10 cellular contexts compared by ENCODE assay signal in genomic region chr6:129498556-129498940, GRCh38.
DNase-seq lines count a peak whose midpoint lies in the region; ATAC-seq, FAIRE-seq and TF ChIP-seq lines count a peak whose summit lies in the region.
"Had no signal": no experiment of that assay in that cellular context is flagged by ENCODE, and none has a peak within 500 bp of the region (broad histone marks: within the 10 kb centered on the region; RNA-seq: fewer than 3 reads in every experiment).

No MANE protein-coding gene starts in this region.

- H3K9me3 ChIP-seq in RWPE2 (ENCODE audit: severe bottlenecking) = no peaks in the 10 kb centered on the region
- no peaks in the 10 kb centered on the region for H3K9me3 ChIP-seq in endothelial cell of umbilical vein (replicated peaks; ENCODE audit: control insufficient read depth, insufficient read depth, low read length)
- no peaks in the 10 kb centered on the region for H3K9me3 ChIP-seq in right lobe of liver
- H3K9me3 ChIP-seq in Peyer's patch = no peaks in the 10 kb centered on the region
- H3K9me3 ChIP-seq: ovary had no signal

- no TSS peak for BruUV-seq in endothelial cell of umbilical vein (replicated peaks; lab: Mats Ljungman, UMichigan)

- TF ChIP-seq POLR2A in endothelial cell of umbilical vein (IDR thresholded peaks at IDR 0.05; ENCODE audit: low read depth, low read length) (no peak), right lobe of liver (IDR thresholded peaks at IDR 0.05) (no peak), Peyer's patch (IDR thresholded peaks at IDR 0.05) (no peak)

- POLR2A ChIA-PET in endothelial cell of umbilical vein (lab: Charles Lee) = no interaction called here

- H3K4me1 ChIP-seq in RWPE2 (ENCODE audit: insufficient read depth, poor library complexity, severe bottlenecking) (peaks cover 64% of the 10 kb centered on the region), endothelial cell of umbilical vein (ENCODE audit: control insufficient read depth, extremely low read depth, insufficient read depth, low read length) (peaks cover 40% of the 10 kb centered on the region), right lobe of liver (no peaks in the 10 kb centered on the region), Peyer's patch (no peaks in the 10 kb centered on the region)

- H3K27me3 ChIP-seq in RWPE2 (ENCODE audit: insufficient read depth, poor library complexity, severe bottlenecking) (no peaks in the 10 kb centered on the region), endothelial cell of umbilical vein (ENCODE audit: control insufficient read depth in 2 of 2, insufficient read depth in 2 of 2, low read length in 2 of 2) (no peaks in the 10 kb centered on the region), right lobe of liver (no peaks in the 10 kb centered on the region), Peyer's patch (no peaks in the 10 kb centered on the region)
- H3K27me3 ChIP-seq: ovary had no signal

- CTCF ChIA-PET in endothelial cell of umbilical vein (lab: Charles Lee) = interaction anchor here (1.1 to 3.2 kb wide), 8 partner anchors 12 to 523 kb away, joined by 5 to 52 read pairs (median 8); no protein-coding TSS in a partner anchor

- H3K9me1 ChIP-seq in endothelial cell of umbilical vein (replicated peaks; ENCODE audit: control insufficient read depth, extremely low read depth, insufficient read depth, low read length) = no peaks in the 10 kb centered on the region

- ATAC-seq in RWPE2 (ENCODE audit: low read depth) (peak; percentile 6; the same call in 2 of the 3 replicates), GM19463 (IDR thresholded peaks at IDR 0.05; ENCODE audit: unreplicated experiment) (no peak), right lobe of liver (no peak)

- H3K9ac ChIP-seq in endothelial cell of umbilical vein (replicated peaks; ENCODE audit: extremely low read depth, insufficient read depth, low read length) = no peak overlapping the region

- intact Hi-C loops in endothelial cell of umbilical vein (cut with micrococcal nuclease) = loop anchor here (2.0 to 5.0 kb wide), 2 partner anchors 68 to 394 kb away; no protein-coding TSS in a partner anchor
- intact Hi-C loops in right lobe of liver (cut with DNase I) = no loop called here

- no peaks in the 10 kb centered on the region for H4K20me1 ChIP-seq in endothelial cell of umbilical vein (replicated peaks; ENCODE audit: control insufficient read depth, extremely low read depth, insufficient read depth, low read length)

- H3K4me2 ChIP-seq in endothelial cell of umbilical vein (ENCODE audit: insufficient read depth, low read length) = peak overlapping the region; percentile 16

- no peak for FAIRE-seq in endothelial cell of umbilical vein (lab: Jason Lieb, UNC)

- no peaks in the 10 kb centered on the region for H3K36me3 ChIP-seq in RWPE2 (ENCODE audit: low read depth)
- H3K36me3 ChIP-seq in endothelial cell of umbilical vein (ENCODE audit: control insufficient read depth in 2 of 2, extremely low read depth in 1 of 2, insufficient read depth in 2 of 2, low read length in 2 of 2) = no peaks in the 10 kb centered on the region
- H3K36me3 ChIP-seq in right lobe of liver = no peaks in the 10 kb centered on the region
- no peaks in the 10 kb centered on the region for H3K36me3 ChIP-seq in Peyer's patch
- H3K36me3 ChIP-seq: ovary had no signal

- no peak for TF ChIP-seq CTCF in RWPE2 (IDR thresholded peaks at IDR 0.05; ENCODE audit: poor library complexity, severe bottlenecking)
- TF ChIP-seq CTCF in endothelial cell of umbilical vein (IDR thresholded peaks at IDR 0.05; ENCODE audit: extremely low read depth in 1 of 2, insufficient read depth in 1 of 2, low read depth in 1 of 2, low read length in 2 of 2) = no peak
- no peak for TF ChIP-seq CTCF in retinal pigment epithelial cell (conservative IDR thresholded peaks at IDR 0.05; ENCODE audit: low read depth, low read length)
- TF ChIP-seq CTCF in right lobe of liver (IDR thresholded peaks at IDR 0.05) = no peak
- TF ChIP-seq CTCF in Peyer's patch (IDR thresholded peaks at IDR 0.05) = no peak

- peak overlapping the region; percentile 95 for H2AFZ ChIP-seq in endothelial cell of umbilical vein (ENCODE audit: low read depth, low read length)

- WGBS in right lobe of liver (ENCODE audit: insufficient coverage, low coverage, low lambda C conversion rate, missing lambda C conversion rate) = 72% methylated on average over 2 of the region's 2 CpGs

- dilution Hi-C loops in endothelial cell of umbilical vein (cut with MboI; ENCODE audit: extremely low pct_ligation_motif_present, low sequenced_read_pairs) = no loop called here

- no peaks in the 10 kb centered on the region for H3K79me2 ChIP-seq in endothelial cell of umbilical vein (ENCODE audit: control insufficient read depth, insufficient read depth, low read length)

- DNase-seq in ELR (ENCODE audit: low read depth) (peak; percentile 81), RWPE2 (ENCODE audit: low spot score) (no peak), endothelial cell of umbilical vein (ENCODE audit: low read depth, low spot score) (no peak), retinal pigment epithelial cell (ENCODE audit: low read depth) (peak; percentile 48), right lobe of liver (no peak), Peyer's patch (no peak)
- no peak for DNase-seq in stimulated activated CD4-positive, alpha-beta T cell treated with anti-CD3 and anti-CD28 coated beads, Interleukin-12 subunit alpha, Interleukin-12 subunit beta, amount 100 ng/mL, for 4 hours
- DNase-seq: NCI-H1048, ovary had no signal

- H3K4me3 ChIP-seq in RWPE2 (ENCODE audit: severe bottlenecking) (no peak overlapping the region), endothelial cell of umbilical vein (replicated peaks in 1 of 3; ENCODE audit: insufficient read depth in 1 of 3, low read depth in 1 of 3, low read length in 3 of 3) (no peak overlapping the region), retinal pigment epithelial cell (ENCODE audit: low read length) (peak overlapping the region; percentile 29), right lobe of liver (no peak overlapping the region), Peyer's patch (peak overlapping the region in 1 of 4 donors; percentile 16)
- H3K4me3 ChIP-seq: ovary had no signal

- H3K27ac ChIP-seq in RWPE2 (ENCODE audit: poor library complexity, severe bottlenecking) (peak overlapping the region; percentile 95), endothelial cell of umbilical vein (ENCODE audit: insufficient read depth, low read depth, low read length) (no peak overlapping the region), right lobe of liver (no peak overlapping the region), Peyer's patch (no peak overlapping the region)
- H3K27ac ChIP-seq: ovary had no signal

TF ChIP-seq in endothelial cell of umbilical vein, 7 proteins besides CTCF, POLR2A, EP300 and RAD21:
- TF ChIP-seq MAX (IDR thresholded peaks at IDR 0.05; ENCODE audit: insufficient read depth, insufficient read length) = no peak
- no peak for TF ChIP-seq MYC (IDR thresholded peaks at IDR 0.05; ENCODE audit: low read depth, low read length)
- TF ChIP-seq EZH2 (IDR thresholded peaks at IDR 0.05; ENCODE audit: borderline replicate concordance, low read depth, low read length, severe bottlenecking) = no peak
- TF ChIP-seq FOS (IDR thresholded peaks at IDR 0.05; ENCODE audit: borderline replicate concordance, insufficient read depth, low read length) = peak; percentile 17
- no peak for TF ChIP-seq JUN (IDR thresholded peaks at IDR 0.05; ENCODE audit: borderline replicate concordance, insufficient read depth, insufficient read length, low read depth)
- TF ChIP-seq POLR2AphosphoS5 (IDR thresholded peaks at IDR 0.05; ENCODE audit: insufficient read depth, low read depth, low read length) = no peak
- TF ChIP-seq GATA2 (IDR thresholded peaks at IDR 0.05; ENCODE audit: insufficient read depth, insufficient read length, low read depth, low read length) = peak; percentile 67
TF ChIP-seq in endothelial cell of umbilical vein: peak in this region for 2.

Comparison
In these comparisons a context has a peak if more than half of its experiments do, and no peak if none do; other contexts are left out.
1. DNase-seq: peak in ELR (single experiment) and retinal pigment epithelial cell (single experiment); none in RWPE2 (single experiment), endothelial cell of umbilical vein (single experiment), right lobe of liver (0 of 3), Peyer's patch (0 of 3) and stimulated activated CD4-positive, alpha-beta T cell treated with anti-CD3 and anti-CD28 coated beads, Interleukin-12 subunit alpha, Interleukin-12 subunit beta, amount 100 ng/mL, for 4 hours (single experiment).